In the genomic region with DNA sequence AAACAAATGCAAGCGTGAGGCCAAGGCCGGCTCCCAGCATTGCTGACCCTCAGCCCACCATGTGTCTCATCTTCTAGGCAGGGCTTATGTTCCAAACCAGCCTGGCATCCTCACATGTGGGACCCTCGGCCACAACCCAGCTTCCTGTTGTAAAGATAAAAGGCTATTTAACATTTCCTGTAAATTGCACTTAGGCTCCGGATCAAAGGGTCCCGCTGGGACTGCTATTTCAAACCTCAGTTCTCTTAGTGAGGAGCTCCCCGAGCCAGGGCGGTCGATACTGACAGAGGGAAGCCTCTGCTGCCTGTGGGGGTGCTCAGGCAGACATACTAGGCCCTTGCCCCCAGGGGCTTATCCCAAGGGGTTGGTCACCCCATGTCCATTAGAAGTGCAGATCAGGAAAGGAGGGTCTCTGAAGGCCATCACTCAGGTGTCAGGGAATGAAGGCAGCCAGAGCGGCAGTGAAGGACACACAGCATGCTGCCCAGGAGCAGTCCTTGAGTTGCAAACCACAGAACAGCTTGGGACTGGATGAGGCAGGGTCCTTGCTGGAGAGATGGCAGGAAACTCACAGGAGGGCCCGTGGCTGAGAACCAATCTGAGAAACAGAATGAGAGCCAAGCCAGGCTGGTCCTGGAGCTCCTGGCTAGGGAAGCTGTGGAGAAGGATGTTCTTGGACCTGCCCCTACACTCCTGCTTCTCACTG, we compare ENCODE assay signal across 17 cellular contexts.
DNase-seq lines count a peak whose midpoint lies in the region; ATAC-seq and TF ChIP-seq lines count a peak whose summit lies in the region.
"Had no signal": no experiment of that assay in that cellular context is flagged by ENCODE, and none has a peak within 500 bp of the region (broad histone marks: within the 10 kb centered on the region; RNA-seq: fewer than 3 reads in every experiment).

No MANE protein-coding gene starts in this region.

- CTCF ChIA-PET in Calu3 (lab: Charles Lee) = interaction anchor here (0.5 kb wide), 1 partner anchor 13 kb away, joined by 7 read pairs; no protein-coding TSS in a partner anchor

- BruUV-seq in Calu3 (replicated peaks; lab: Mats Ljungman, UMichigan) = no TSS peak

- intact Hi-C loops in Calu3 (cut with micrococcal nuclease; ENCODE audit: unreplicated experiment) = no loop called here

- TF ChIP-seq CTCF in Calu3 (IDR thresholded peaks at IDR 0.05; ENCODE audit: unreplicated experiment) = no peak

- H3K27me3 Mint-ChIP-seq in Calu3 (ENCODE audit: unreplicated experiment) = peaks cover 14% of the 10 kb centered on the region

- peaks cover 6% of the 10 kb centered on the region for H3K4me1 Mint-ChIP-seq in stimulated activated effector memory CD8-positive, alpha-beta T cell treated with anti-CD3 and anti-CD28 coated beads, Interleukin-12 subunit alpha, Interleukin-12 subunit beta, amount 100 ng/mL, for 72 hours
- H3K4me1 Mint-ChIP-seq in Calu3 (ENCODE audit: low read depth, unreplicated experiment) = peaks cover 23% of the 10 kb centered on the region

- no peaks in the 10 kb centered on the region for H3K36me3 Mint-ChIP-seq in stimulated activated effector memory CD8-positive, alpha-beta T cell treated with anti-CD3 and anti-CD28 coated beads, Interleukin-12 subunit alpha, Interleukin-12 subunit beta, amount 100 ng/mL, for 72 hours
- H3K36me3 Mint-ChIP-seq in Calu3 (ENCODE audit: insufficient read depth, unreplicated experiment) = no peaks in the 10 kb centered on the region

- peak; percentile 21 for DNase-seq in activated CD8-positive, alpha-beta memory T cell treated with anti-CD3 and anti-CD28 coated beads, Interleukin-2, amount 50 U/mL, for 4 hours
- no peak for DNase-seq in activated CD8-positive, alpha-beta memory T cell treated with anti-CD3 and anti-CD28 coated beads, Interleukin-2, amount 50 U/mL, for 48 hours
- peak; percentile 89 for DNase-seq in Jurkat, Clone E6-1 (ENCODE audit: low read depth, low spot score)
- peak; percentile 8 for DNase-seq in effector CD8-positive, alpha-beta T cell (lab: John Stamatoyannopoulos, UW)
- no peak for DNase-seq in stimulated activated effector memory CD8-positive, alpha-beta T cell treated with anti-CD3 and anti-CD28 coated beads, Interleukin-12 subunit alpha, Interleukin-12 subunit beta, amount 100 ng/mL, for 72 hours (ENCODE audit: low spot score in 2 of 2)
- no peak for DNase-seq in Calu3
- DNase-seq: activated CD4-positive, CD25-positive, alpha-beta regulatory T cell treated with anti-CD3 and anti-CD28 coated beads, Interleukin-2, amount 50 U/mL, for 72 hours; colonic mucosa; GF-D8; left ventricle myocardium inferior; NCI-H1436; NCI-H446 treated with DMSO at 0.1 percent for 48 hours; SIG-M5; small intestine had no signal

- no peak overlapping the region for H3K4me3 ChIP-seq in Jurkat, Clone E6-1 (ENCODE audit: low read length)
- H3K4me3 ChIP-seq: colonic mucosa, left ventricle myocardium inferior had no signal

- no peak overlapping the region for H3K4me3 Mint-ChIP-seq in stimulated activated effector memory CD8-positive, alpha-beta T cell treated with anti-CD3 and anti-CD28 coated beads, Interleukin-12 subunit alpha, Interleukin-12 subunit beta, amount 100 ng/mL, for 72 hours
- H3K4me3 Mint-ChIP-seq in Calu3 (ENCODE audit: low read depth, unreplicated experiment) = no peak overlapping the region

- H3K9me3 Mint-ChIP-seq in stimulated activated effector memory CD8-positive, alpha-beta T cell treated with anti-CD3 and anti-CD28 coated beads, Interleukin-12 subunit alpha, Interleukin-12 subunit beta, amount 100 ng/mL, for 72 hours = no peaks in the 10 kb centered on the region
- no peaks in the 10 kb centered on the region for H3K9me3 Mint-ChIP-seq in Calu3 (ENCODE audit: low read depth, unreplicated experiment)

- no peak for ATAC-seq in stimulated activated effector memory CD8-positive, alpha-beta T cell treated with anti-CD3 and anti-CD28 coated beads, Interleukin-12 subunit alpha, Interleukin-12 subunit beta, amount 100 ng/mL, for 72 hours
- ATAC-seq in HG03565 (IDR thresholded peaks at IDR 0.05; ENCODE audit: unreplicated experiment) = no peak
- no peak for ATAC-seq in GM19328 (IDR thresholded peaks at IDR 0.05; ENCODE audit: unreplicated experiment)

- peak overlapping the region; percentile 66 for H3K27ac Mint-ChIP-seq in stimulated activated effector memory CD8-positive, alpha-beta T cell treated with anti-CD3 and anti-CD28 coated beads, Interleukin-12 subunit alpha, Interleukin-12 subunit beta, amount 100 ng/mL, for 72 hours
- H3K27ac Mint-ChIP-seq in Calu3 (ENCODE audit: unreplicated experiment) = no peak overlapping the region
- H3K27ac Mint-ChIP-seq: progenitor cell of endocrine pancreas had no signal

Comparison
In these comparisons a context has a peak if more than half of its experiments do, and no peak if none do; other contexts are left out.
1. DNase-seq: peak in activated CD8-positive, alpha-beta memory T cell treated with anti-CD3 and anti-CD28 coated beads, Interleukin-2, amount 50 U/mL, for 4 hours (single experiment), Jurkat, Clone E6-1 (single experiment) and effector CD8-positive, alpha-beta T cell (single experiment); none in activated CD8-positive, alpha-beta memory T cell treated with anti-CD3 and anti-CD28 coated beads, Interleukin-2, amount 50 U/mL, for 48 hours (single experiment), stimulated activated effector memory CD8-positive, alpha-beta T cell treated with anti-CD3 and anti-CD28 coated beads, Interleukin-12 subunit alpha, Interleukin-12 subunit beta, amount 100 ng/mL, for 72 hours (0 of 2) and Calu3 (single experiment).